Comparison of ENCODE assay signal across 8 cellular contexts in the genomic region with DNA sequence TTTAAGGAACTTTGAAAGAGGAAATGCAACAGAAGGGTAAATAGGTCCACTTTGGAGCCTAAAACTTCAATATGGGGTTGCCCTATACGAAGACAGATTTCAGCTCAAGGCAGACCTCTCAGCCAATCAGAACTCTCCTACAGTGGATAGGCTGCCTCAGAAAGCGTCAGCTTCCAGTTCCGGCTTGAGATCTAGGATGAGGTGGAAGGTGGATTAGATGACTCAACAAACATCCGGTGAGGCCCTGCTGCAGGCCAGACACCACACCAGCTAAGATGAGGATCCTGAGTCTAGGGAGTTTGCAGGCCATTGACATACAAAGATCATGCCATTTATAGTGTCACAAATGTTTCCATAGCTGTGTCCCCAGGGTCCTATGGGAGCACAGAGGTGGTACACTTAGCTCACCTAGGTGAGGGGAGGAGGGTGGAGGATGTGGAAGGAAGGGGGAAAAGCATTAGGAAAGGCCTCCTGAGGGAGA. TPM values are rescaled to one million over a fixed set of nuclear protein-coding genes. Genes with fewer than 3 reads are reported as not detected.
DNase-seq lines count a peak whose midpoint lies in the region; ATAC-seq and TF ChIP-seq lines count a peak whose summit lies in the region.

No MANE protein-coding gene starts in this region.

- H3K27me3 ChIP-seq in BLaER1 treated with 17β-estradiol and CSF1 and Interleukin-3, amounts not matched to agents 10 nM and 100 nM, result no peaks in the 10 kb centered on the region
- H3K27me3 ChIP-seq in SJCRH30, result no peaks in the 10 kb centered on the region

- H3K36me3 ChIP-seq in BLaER1 treated with 17β-estradiol and CSF1 and Interleukin-3, amounts not matched to agents 10 nM and 100 nM, result peaks cover 24 to 90% (median 47%) of the 10 kb centered on the region in 11 experiments; a peak in 19 of 22 replicates
- H3K36me3 ChIP-seq in SJCRH30, result no peaks in the 10 kb centered on the region

- H3K9me3 ChIP-seq in BLaER1 treated with 17β-estradiol and CSF1 and Interleukin-3, amounts not matched to agents 10 nM and 100 nM (replicated peaks in 1 of 11), result peaks cover 36 to 46% (median 42%) of the 10 kb centered on the region in 11 experiments
- no peaks in the 10 kb centered on the region for H3K9me3 ChIP-seq in SJCRH30 (replicated peaks)

- peak overlapping the region in 10 of 11 experiments; percentile 1 to 73 (median 47); a peak in 17 of 22 replicates for H3K4me2 ChIP-seq in BLaER1 treated with 17β-estradiol and CSF1 and Interleukin-3, amounts not matched to agents 10 nM and 100 nM

- peaks cover 40% of the 10 kb centered on the region for H3K4me1 Mint-ChIP-seq in stimulated activated memory B cell treated with anti-CD40 and anti-IgM and Interleukin-4, amounts not matched to agents 10 μg/mL and 1 μg/mL and 100 μg/mL, for 72 hours
- H3K4me1 Mint-ChIP-seq in endothelial cell (ENCODE audit: unreplicated experiment), result no peaks in the 10 kb centered on the region

- no peak overlapping the region for H3K4me3 ChIP-seq in BLaER1 treated with 17β-estradiol and CSF1 and Interleukin-3, amounts not matched to agents 10 nM and 100 nM
- no peak overlapping the region for H3K4me3 ChIP-seq in SJCRH30

- peak overlapping the region; percentile 100 for H3K27ac Mint-ChIP-seq in stimulated activated memory B cell treated with anti-CD40 and anti-IgM and Interleukin-4, amounts not matched to agents 10 μg/mL and 1 μg/mL and 100 μg/mL, for 72 hours
- H3K27ac Mint-ChIP-seq in endothelial cell (ENCODE audit: unreplicated experiment), result no peak overlapping the region

- H3K4me1 ChIP-seq in BLaER1 treated with 17β-estradiol and CSF1 and Interleukin-3, amounts not matched to agents 10 nM and 100 nM, result peaks cover 5 to 37% (median 17%) of the 10 kb centered on the region in 10 experiments; a peak in 16 of 20 replicates
- no peaks in the 10 kb centered on the region for H3K4me1 ChIP-seq in SJCRH30

- H4K20me1 ChIP-seq in BLaER1 treated with 17β-estradiol and CSF1 and Interleukin-3, amounts not matched to agents 10 nM and 100 nM, result peaks cover 0 to 14% (median 0%) of the 10 kb centered on the region in 11 experiments; a peak in 3 of 22 replicates

- H3K9me3 Mint-ChIP-seq in stimulated activated memory B cell treated with anti-CD40 and anti-IgM and Interleukin-4, amounts not matched to agents 10 μg/mL and 1 μg/mL and 100 μg/mL, for 72 hours, result peaks cover 14% of the 10 kb centered on the region
- H3K9me3 Mint-ChIP-seq in endothelial cell (ENCODE audit: unreplicated experiment), result no peaks in the 10 kb centered on the region

- ATAC-seq in HG03045 (IDR thresholded peaks at IDR 0.05; ENCODE audit: unreplicated experiment), result peak; percentile 80
- peak; percentile 98 for ATAC-seq in stimulated activated memory B cell treated with anti-CD40 and anti-IgM and Interleukin-4, amounts not matched to agents 10 μg/mL and 1 μg/mL and 100 μg/mL, for 72 hours

- H3K4me3 Mint-ChIP-seq in stimulated activated memory B cell treated with anti-CD40 and anti-IgM and Interleukin-4, amounts not matched to agents 10 μg/mL and 1 μg/mL and 100 μg/mL, for 72 hours, result peak overlapping the region; percentile 71
- H3K4me3 Mint-ChIP-seq in endothelial cell (ENCODE audit: unreplicated experiment), result no peak overlapping the region

- H3K9ac ChIP-seq in BLaER1 treated with 17β-estradiol and CSF1 and Interleukin-3, amounts not matched to agents 10 nM and 100 nM, result 0 out of 22 replicates have a peak overlapping the region, but pooled peaks of 1 of the 11 experiments have one; percentile 44

- no peak for TF ChIP-seq CTCF in endothelial cell (IDR thresholded peaks at IDR 0.05; ENCODE audit: unreplicated experiment)

- peaks cover 29% of the 10 kb centered on the region for H3K36me3 Mint-ChIP-seq in stimulated activated memory B cell treated with anti-CD40 and anti-IgM and Interleukin-4, amounts not matched to agents 10 μg/mL and 1 μg/mL and 100 μg/mL, for 72 hours
- no peaks in the 10 kb centered on the region for H3K36me3 Mint-ChIP-seq in endothelial cell (ENCODE audit: low read depth, unreplicated experiment)

- no peaks in the 10 kb centered on the region for H3K27me3 Mint-ChIP-seq in stimulated activated memory B cell treated with anti-CD40 and anti-IgM and Interleukin-4, amounts not matched to agents 10 μg/mL and 1 μg/mL and 100 μg/mL, for 72 hours
- H3K27me3 Mint-ChIP-seq in endothelial cell (ENCODE audit: unreplicated experiment), result peaks cover 4% of the 10 kb centered on the region

- peak overlapping the region in 6 of 11 experiments; percentile 17 to 68 (median 52); a peak in 9 of 22 replicates for H3K27ac ChIP-seq in BLaER1 treated with 17β-estradiol and CSF1 and Interleukin-3, amounts not matched to agents 10 nM and 100 nM
- H3K27ac ChIP-seq in SJCRH30, result no peak overlapping the region

- peak; percentile 56 for TF ChIP-seq POLR2A in GM19193 (IDR thresholded peaks at IDR 0.05; ENCODE audit: extremely low read depth, insufficient read depth, insufficient read length)

- DNase-seq in SJCRH30 (peak; percentile 6 to 13), endothelial cell (ENCODE audit: low spot score) (no peak), NCI-H524 treated with DMSO at 0.1 percent for 48 hours (lab: John Stamatoyannopoulos, UW) (no peak)
- no peak for DNase-seq in stimulated activated CD4-positive, alpha-beta T cell treated with anti-CD3 and anti-CD28 coated beads, Interleukin-2, amount 100 ng/mL, for 48 hours

RNA-seq across cellular contexts. Expression of gene MFSD6L, which starts 7.9 kb away (rescaled TPM):
- total RNA-seq in SJCRH30 (2014; rRNA removed; shearing (Covaris generic)), result not detected in 2 replicates
- total RNA-seq in endothelial cell (ENCODE audit: unreplicated experiment), result not detected

RNA-seq across cellular contexts. Expression of gene SPDYE4, which starts 48.8 kb away (rescaled TPM):
- not detected in 2 replicates for total RNA-seq in SJCRH30 (2014; rRNA removed; shearing (Covaris generic))
- not detected for total RNA-seq in endothelial cell (ENCODE audit: unreplicated experiment)

Comparison
In these comparisons a context has a peak if more than half of its experiments do, and no peak if none do; other contexts are left out.
1. DNase-seq: peak in SJCRH30 (2 of 2); none in stimulated activated CD4-positive, alpha-beta T cell treated with anti-CD3 and anti-CD28 coated beads, Interleukin-2, amount 100 ng/mL, for 48 hours (0 of 2), endothelial cell (single experiment) and NCI-H524 treated with DMSO at 0.1 percent for 48 hours (single experiment).